15 cellular contexts compared by ENCODE assay signal in the genomic region with DNA sequence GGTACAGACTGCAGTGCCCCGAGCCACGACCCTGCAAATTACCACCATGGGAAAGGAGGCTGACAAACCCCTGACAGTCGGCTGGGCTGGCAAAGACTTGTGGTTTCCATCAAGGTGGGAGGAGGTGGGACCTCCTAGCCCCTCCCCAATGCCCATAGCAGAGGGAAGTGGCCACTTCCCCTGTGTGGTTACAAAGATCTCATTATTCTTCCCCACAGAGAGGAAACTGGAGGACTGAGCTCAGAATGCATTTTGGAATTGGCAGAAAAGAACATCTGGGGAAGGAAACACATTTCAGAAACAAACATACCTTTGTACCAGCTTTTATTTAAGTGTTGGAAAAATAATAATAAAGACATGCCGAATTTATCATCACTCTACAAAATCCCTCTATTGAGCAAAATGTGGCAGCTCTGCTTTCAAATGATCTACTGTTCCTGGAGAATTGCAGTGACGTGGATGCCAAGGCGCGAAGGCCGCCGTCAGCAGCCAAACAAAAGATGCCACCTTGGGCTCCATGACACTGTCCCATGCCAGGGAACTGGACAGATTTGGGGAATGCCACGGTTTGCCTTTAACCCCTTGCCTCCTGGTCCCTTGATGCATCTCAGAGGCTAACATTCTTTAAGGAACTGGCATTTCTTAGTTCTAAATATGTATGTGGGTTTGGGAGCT.
DNase-seq lines count a peak whose midpoint lies in the region; ATAC-seq lines count a peak whose summit lies in the region.
"Had no signal": no experiment of that assay in that cellular context is flagged by ENCODE, and none has a peak within 500 bp of the region (broad histone marks: within the 10 kb centered on the region; RNA-seq: fewer than 3 reads in every experiment).

No MANE protein-coding gene starts in this region.

- no peaks in the 10 kb centered on the region for H3K9me3 Mint-ChIP-seq in stimulated activated naive CD8-positive, alpha-beta T cell treated with anti-CD3 and anti-CD28 coated beads, Interleukin-15, amount 100 ng/mL, for 72 hours
- H3K9me3 Mint-ChIP-seq: activated naive CD4-positive, alpha-beta T cell treated with anti-CD3 and anti-CD28 coated beads, Interleukin-2, amount 50 U/mL, for 24 hours had no signal

- peak; percentile 28 for DNase-seq in SKM-1 treated with dmso at 0.1 percent for 144 hours (lab: John Stamatoyannopoulos, UW; ENCODE audit: unreplicated experiment)
- DNase-seq in SKM-1 (lab: John Stamatoyannopoulos, UW; ENCODE audit: unreplicated experiment): no peak
- DNase-seq in SK-MEL-5 (ENCODE audit: low read depth, low spot score): peak; percentile 66
- DNase-seq in globus pallidus (ENCODE audit: low spot score): peak; percentile 53
- DNase-seq in stimulated activated naive CD8-positive, alpha-beta T cell treated with anti-CD3 and anti-CD28 coated beads, Interleukin-15, amount 100 ng/mL, for 72 hours: no peak
- DNase-seq: cortex of kidney, DMS53, gastrocnemius medialis, left ventricle myocardium superior, NCI-H2029 treated with DMSO at 0.1 percent for 48 hours, PC-9 had no signal

- in situ Hi-C loops in SK-MEL-5 (cut with HindIII; ENCODE audit: low pct_unique_long_range_greater_than_20kb, low sequenced_read_pairs): no loop called here

- H3K4me1 Mint-ChIP-seq in stimulated activated naive CD8-positive, alpha-beta T cell treated with anti-CD3 and anti-CD28 coated beads, Interleukin-15, amount 100 ng/mL, for 72 hours: peaks cover 69% of the 10 kb centered on the region

- peak overlapping the region in 1 of 2 donors; percentile 11 for H3K27ac Mint-ChIP-seq in stimulated activated naive CD8-positive, alpha-beta T cell treated with anti-CD3 and anti-CD28 coated beads, Interleukin-15, amount 100 ng/mL, for 72 hours
- H3K27ac Mint-ChIP-seq: activated naive CD4-positive, alpha-beta T cell treated with anti-CD3 and anti-CD28 coated beads, Interleukin-2, amount 50 U/mL, for 24 hours had no signal

- ATAC-seq in stimulated activated naive CD8-positive, alpha-beta T cell treated with anti-CD3 and anti-CD28 coated beads, Interleukin-15, amount 100 ng/mL, for 72 hours: peak; percentile 56
- ATAC-seq in HG03442 (IDR thresholded peaks at IDR 0.05; ENCODE audit: unreplicated experiment) (no peak), HG02623 (IDR thresholded peaks at IDR 0.05; ENCODE audit: unreplicated experiment) (no peak), GM21619 (IDR thresholded peaks at IDR 0.05; ENCODE audit: unreplicated experiment) (no peak)
- ATAC-seq: gastrocnemius medialis, left ventricle myocardium superior had no signal

- peak overlapping the region; percentile 21 to 23 for H3K4me3 Mint-ChIP-seq in stimulated activated naive CD8-positive, alpha-beta T cell treated with anti-CD3 and anti-CD28 coated beads, Interleukin-15, amount 100 ng/mL, for 72 hours
- H3K4me3 Mint-ChIP-seq: activated naive CD4-positive, alpha-beta T cell treated with anti-CD3 and anti-CD28 coated beads, Interleukin-2, amount 50 U/mL, for 24 hours had no signal

- H3K27me3 Mint-ChIP-seq in stimulated activated naive CD8-positive, alpha-beta T cell treated with anti-CD3 and anti-CD28 coated beads, Interleukin-15, amount 100 ng/mL, for 72 hours: no peaks in the 10 kb centered on the region
- H3K27me3 Mint-ChIP-seq: activated naive CD4-positive, alpha-beta T cell treated with anti-CD3 and anti-CD28 coated beads, Interleukin-2, amount 50 U/mL, for 24 hours had no signal

Comparison
In these comparisons a context has a peak if more than half of its experiments do, and no peak if none do; other contexts are left out.
1. DNase-seq: peak in SKM-1 treated with dmso at 0.1 percent for 144 hours (single experiment), SK-MEL-5 (single experiment) and globus pallidus (single experiment); none in SKM-1 (single experiment) and stimulated activated naive CD8-positive, alpha-beta T cell treated with anti-CD3 and anti-CD28 coated beads, Interleukin-15, amount 100 ng/mL, for 72 hours (0 of 2).